Comparison of ENCODE assay signal across 33 cellular contexts in the genomic region with DNA sequence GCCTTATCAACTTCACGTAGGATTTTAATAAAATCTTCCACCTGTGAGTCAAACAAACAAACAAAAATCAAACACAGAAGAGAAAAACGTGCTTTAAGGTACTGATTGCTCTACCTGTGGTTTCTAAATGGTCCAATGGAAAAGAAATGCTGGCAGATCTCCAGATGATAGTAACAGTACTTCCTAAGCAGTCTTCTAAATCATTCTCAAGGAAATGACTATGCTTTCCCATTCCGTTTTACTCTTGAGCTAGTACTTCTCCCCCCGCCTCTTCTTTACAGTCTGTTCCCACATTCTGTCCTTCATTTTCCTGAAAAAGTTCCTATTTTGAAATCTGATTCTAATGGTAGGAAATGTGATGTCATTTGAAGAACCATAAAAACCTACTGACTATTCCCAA. TPM values are rescaled to one million over a fixed set of nuclear protein-coding genes. Genes with fewer than 3 reads are reported as not detected.
"Had no signal": no experiment of that assay in that cellular context is flagged by ENCODE, and none has a peak within 500 bp of the region (broad histone marks: within the 10 kb centered on the region; RNA-seq: fewer than 3 reads in every experiment).

No MANE protein-coding gene starts in this region.

- H3K9me3 ChIP-seq: colonic mucosa, gastrocnemius medialis, sigmoid colon, thyroid gland, upper lobe of left lung, vagina had no signal

- H3K27ac Mint-ChIP-seq: activated CD4-positive, alpha-beta memory T cell treated with anti-CD3 and anti-CD28 coated beads, Interleukin-2, amount 10 ng/mL, durations not matched to agents 7 days and 5 days; activated CD4-positive, alpha-beta T cell treated with anti-CD3 and anti-CD28 coated beads, Interleukin-2, amount 10 ng/mL, durations not matched to agents 7 days and 5 days; activated T-cell treated with anti-CD3 and anti-CD28 coated beads, Interleukin-2, amount 50 U/mL, for 24 hours; nephron; stimulated activated memory B cell treated with anti-CD40 and anti-IgM and Interleukin-4, amounts not matched to agents 10 μg/mL and 1 μg/mL and 100 μg/mL, for 72 hours; T-cell had no signal

- H3K4me1 Mint-ChIP-seq: activated CD4-positive, alpha-beta memory T cell treated with anti-CD3 and anti-CD28 coated beads, Interleukin-2, amount 10 ng/mL, durations not matched to agents 7 days and 5 days; activated CD4-positive, alpha-beta T cell treated with anti-CD3 and anti-CD28 coated beads, Interleukin-2, amount 10 ng/mL, durations not matched to agents 7 days and 5 days; nephron; stimulated activated memory B cell treated with anti-CD40 and anti-IgM and Interleukin-4, amounts not matched to agents 10 μg/mL and 1 μg/mL and 100 μg/mL, for 72 hours; stimulated activated naive CD8-positive, alpha-beta T cell treated with anti-CD3 and anti-CD28 coated beads, Interleukin-15, amount 100 ng/mL, for 72 hours; T-cell had no signal

- H3K9me3 Mint-ChIP-seq: activated CD4-positive, alpha-beta memory T cell treated with anti-CD3 and anti-CD28 coated beads, Interleukin-2, amount 10 ng/mL, durations not matched to agents 7 days and 5 days; activated CD4-positive, alpha-beta T cell treated with anti-CD3 and anti-CD28 coated beads, Interleukin-2, amount 10 ng/mL, durations not matched to agents 7 days and 5 days; activated T-cell treated with anti-CD3 and anti-CD28 coated beads, Interleukin-2, amount 50 U/mL, for 24 hours; nephron; stimulated activated memory B cell treated with anti-CD40 and anti-IgM and Interleukin-4, amounts not matched to agents 10 μg/mL and 1 μg/mL and 100 μg/mL, for 72 hours; stimulated activated naive CD8-positive, alpha-beta T cell treated with anti-CD3 and anti-CD28 coated beads, Interleukin-15, amount 100 ng/mL, for 72 hours; T-cell had no signal

- H3K27me3 ChIP-seq: colonic mucosa, dorsolateral prefrontal cortex, gastrocnemius medialis, hepatocyte, sigmoid colon, thyroid gland, upper lobe of left lung, vagina had no signal

- H3K36me3 ChIP-seq: colonic mucosa had no signal

- H3K4me3 Mint-ChIP-seq: activated CD4-positive, alpha-beta memory T cell treated with anti-CD3 and anti-CD28 coated beads, Interleukin-2, amount 10 ng/mL, durations not matched to agents 7 days and 5 days; activated CD4-positive, alpha-beta T cell treated with anti-CD3 and anti-CD28 coated beads, Interleukin-2, amount 10 ng/mL, durations not matched to agents 7 days and 5 days; activated T-cell treated with anti-CD3 and anti-CD28 coated beads, Interleukin-2, amount 50 U/mL, for 24 hours; nephron; stimulated activated memory B cell treated with anti-CD40 and anti-IgM and Interleukin-4, amounts not matched to agents 10 μg/mL and 1 μg/mL and 100 μg/mL, for 72 hours; stimulated activated naive CD8-positive, alpha-beta T cell treated with anti-CD3 and anti-CD28 coated beads, Interleukin-15, amount 100 ng/mL, for 72 hours; T-cell had no signal

- ATAC-seq: activated CD4-positive, CD25-positive, alpha-beta regulatory T cell treated with anti-CD3 and anti-CD28 coated beads, Interleukin-2, amount 50 U/mL, for 24 hours; gastrocnemius medialis; left colon; stimulated activated memory B cell treated with anti-CD40 and anti-IgM and Interleukin-4, amounts not matched to agents 10 μg/mL and 1 μg/mL and 100 μg/mL, for 72 hours; stimulated activated naive CD8-positive, alpha-beta T cell treated with anti-CD3 and anti-CD28 coated beads, Interleukin-15, amount 100 ng/mL, for 72 hours; T-cell had no signal

- H3K4me1 ChIP-seq: colonic mucosa, gastrocnemius medialis, sigmoid colon, thyroid gland, upper lobe of left lung, vagina had no signal

- H3K27me3 Mint-ChIP-seq: activated CD4-positive, alpha-beta memory T cell treated with anti-CD3 and anti-CD28 coated beads, Interleukin-2, amount 10 ng/mL, durations not matched to agents 7 days and 5 days; activated CD4-positive, alpha-beta T cell treated with anti-CD3 and anti-CD28 coated beads, Interleukin-2, amount 10 ng/mL, durations not matched to agents 7 days and 5 days; activated T-cell treated with anti-CD3 and anti-CD28 coated beads, Interleukin-2, amount 50 U/mL, for 24 hours; stimulated activated memory B cell treated with anti-CD40 and anti-IgM and Interleukin-4, amounts not matched to agents 10 μg/mL and 1 μg/mL and 100 μg/mL, for 72 hours; stimulated activated naive CD8-positive, alpha-beta T cell treated with anti-CD3 and anti-CD28 coated beads, Interleukin-15, amount 100 ng/mL, for 72 hours; T-cell had no signal

- H3K4me3 ChIP-seq: colonic mucosa, dorsolateral prefrontal cortex, gastrocnemius medialis, hepatocyte, sigmoid colon, thyroid gland, upper lobe of left lung, vagina had no signal

- DNase-seq: activated CD4-positive, alpha-beta memory T cell treated with anti-CD3 and anti-CD28 coated beads, Interleukin-2, amount 10 ng/mL, durations not matched to agents 7 days and 5 days; activated CD4-positive, alpha-beta T cell treated with anti-CD3 and anti-CD28 coated beads, Interleukin-2, amount 10 ng/mL, durations not matched to agents 7 days and 5 days; activated CD8-positive, alpha-beta memory T cell treated with anti-CD3 and anti-CD28 coated beads, Interleukin-2, amount 50 U/mL, for 48 hours; activated gamma-delta T cell; activated naive CD4-positive, alpha-beta T cell treated with anti-CD3 and anti-CD28 coated beads, Interleukin-2, amount 50 U/mL, for 16 hours; activated T-cell treated with anti-CD3 and anti-CD28 coated beads, Interleukin-2, amount 50 U/mL, for 24 hours; anterior cingulate cortex; colonic mucosa; dorsolateral prefrontal cortex; effector memory CD4-positive, alpha-beta T cell; erythroblast; gastrocnemius medialis; left colon; mammary epithelial cell; sigmoid colon; small intestine; stimulated activated CD4-positive, alpha-beta T cell treated with anti-CD3 and anti-CD28 coated beads, Interleukin-4, amount 100 ng/mL, for 24 hours; stimulated activated naive CD8-positive, alpha-beta T cell treated with anti-CD3 and anti-CD28 coated beads, Interleukin-15, amount 100 ng/mL, for 72 hours; substantia nigra; T-cell; thyroid gland; upper lobe of left lung; WERI-Rb-1 had no signal

RNA-seq across cellular contexts. Expression of a gene that starts 34.4 kb away (rescaled TPM):
- polyA plus RNA-seq: hepatocyte had no signal

RNA-seq across cellular contexts. Expression of a gene that starts 51.9 kb away (rescaled TPM):
- total RNA-seq: activated CD4-positive, alpha-beta memory T cell treated with anti-CD3 and anti-CD28 coated beads, Interleukin-2, amount 10 ng/mL, durations not matched to agents 7 days and 5 days; activated CD4-positive, alpha-beta T cell treated with anti-CD3 and anti-CD28 coated beads, Interleukin-2, amount 10 ng/mL, durations not matched to agents 7 days and 5 days; bronchial epithelial cell; colonic mucosa; gastrocnemius medialis; hepatocyte; left colon; liver; osteoblast; posterior vena cava; sigmoid colon; T-cell; thyroid gland; upper lobe of left lung; vagina had no signal
- polyA plus RNA-seq: adipose tissue, hepatocyte, liver, sigmoid colon, small intestine had no signal
